In the genomic region with DNA sequence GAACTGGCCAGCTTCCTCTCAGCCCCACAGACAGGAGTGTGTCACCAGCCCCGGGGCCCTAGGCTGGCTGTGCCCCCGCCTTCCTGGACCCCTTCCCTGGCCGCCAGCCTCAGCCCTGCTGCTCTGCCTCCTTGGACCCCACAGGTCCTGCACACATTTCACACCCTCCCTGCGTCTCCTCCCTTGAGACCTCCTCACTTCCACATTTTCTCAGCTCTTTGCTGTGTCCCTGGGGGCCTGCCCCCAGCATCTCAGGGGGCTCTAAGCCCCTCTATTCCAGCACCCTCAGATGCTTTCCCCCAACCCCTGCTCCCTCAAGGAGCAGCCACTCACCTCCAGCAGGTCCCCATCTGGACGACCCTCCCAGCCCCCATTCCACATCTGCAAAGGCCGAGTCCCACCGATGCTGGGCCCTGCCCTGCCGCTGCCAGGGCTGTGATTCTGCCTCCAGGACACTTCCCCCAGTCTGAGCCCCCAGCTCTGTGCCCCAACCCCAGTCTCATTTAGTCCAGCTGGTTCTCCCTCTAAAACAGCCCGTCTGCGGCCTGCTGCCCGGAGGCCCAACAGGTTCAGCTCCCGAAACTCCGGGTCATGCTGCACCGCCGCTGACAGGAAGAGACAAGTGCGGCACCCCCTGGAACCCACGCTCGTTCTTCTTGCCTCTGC, we compare ENCODE assay signal across 14 cellular contexts. TPM values are rescaled to one million over a fixed set of nuclear protein-coding genes. Genes with fewer than 3 reads are reported as not detected.
"Had no signal": no experiment of that assay in that cellular context is flagged by ENCODE, and none has a peak within 500 bp of the region (broad histone marks: within the 10 kb centered on the region; RNA-seq: fewer than 3 reads in every experiment).

No MANE protein-coding gene starts in this region.

- H3K4me3 ChIP-seq: adrenal gland, transverse colon had no signal

- DNase-seq: activated CD4-positive, alpha-beta T cell treated with anti-CD3 and anti-CD28 coated beads, Interleukin-2, amount 10 ng/mL, durations not matched to agents 7 days and 5 days; activated naive CD4-positive, alpha-beta T cell treated with anti-CD3 and anti-CD28 coated beads, Interleukin-2, amount 50 U/mL, for 16 hours; activated T-cell treated with anti-CD3 and anti-CD28 coated beads, Interleukin-2, amount 50 U/mL, for 1 hour; adrenal gland; central memory CD4-positive, alpha-beta T cell; cortex of kidney; effector CD8-positive, alpha-beta T cell; kidney glomerular epithelial cell; posterior cingulate gyrus; small intestine; transverse colon had no signal

- H3K9me3 ChIP-seq: adrenal gland, transverse colon had no signal

- FAIRE-seq: frontal cortex, small intestine had no signal

- H3K27me3 Mint-ChIP-seq: activated CD4-positive, alpha-beta T cell treated with anti-CD3 and anti-CD28 coated beads, Interleukin-2, amount 10 ng/mL, durations not matched to agents 7 days and 5 days had no signal

- H3K36me3 ChIP-seq: adrenal gland, transverse colon had no signal

- H3K9me3 Mint-ChIP-seq: activated CD4-positive, alpha-beta T cell treated with anti-CD3 and anti-CD28 coated beads, Interleukin-2, amount 10 ng/mL, durations not matched to agents 7 days and 5 days had no signal

- H3K4me3 Mint-ChIP-seq: activated CD4-positive, alpha-beta T cell treated with anti-CD3 and anti-CD28 coated beads, Interleukin-2, amount 10 ng/mL, durations not matched to agents 7 days and 5 days had no signal

- H3K27ac Mint-ChIP-seq: activated CD4-positive, alpha-beta T cell treated with anti-CD3 and anti-CD28 coated beads, Interleukin-2, amount 10 ng/mL, durations not matched to agents 7 days and 5 days had no signal

- H3K27ac ChIP-seq: adrenal gland, transverse colon had no signal

RNA-seq across cellular contexts. Expression of a gene that starts 4.2 kb away (rescaled TPM):
- total RNA-seq: activated CD4-positive, alpha-beta T cell treated with anti-CD3 and anti-CD28 coated beads, Interleukin-2, amount 10 ng/mL, durations not matched to agents 7 days and 5 days; adrenal gland; frontal cortex; subcutaneous adipose tissue; transverse colon had no signal
- polyA plus RNA-seq: adrenal gland had no signal

RNA-seq across cellular contexts. Expression of a gene that starts 7.6 kb away (rescaled TPM):
- total RNA-seq: adrenal gland, frontal cortex, myocyte, subcutaneous adipose tissue, transverse colon had no signal
- polyA plus RNA-seq: adrenal gland had no signal

RNA-seq across cellular contexts. Expression of a gene that starts 9.9 kb away (rescaled TPM):
- total RNA-seq: transverse colon had no signal
